Comparison of ENCODE assay signal across 8 cellular contexts in the genomic region with DNA sequence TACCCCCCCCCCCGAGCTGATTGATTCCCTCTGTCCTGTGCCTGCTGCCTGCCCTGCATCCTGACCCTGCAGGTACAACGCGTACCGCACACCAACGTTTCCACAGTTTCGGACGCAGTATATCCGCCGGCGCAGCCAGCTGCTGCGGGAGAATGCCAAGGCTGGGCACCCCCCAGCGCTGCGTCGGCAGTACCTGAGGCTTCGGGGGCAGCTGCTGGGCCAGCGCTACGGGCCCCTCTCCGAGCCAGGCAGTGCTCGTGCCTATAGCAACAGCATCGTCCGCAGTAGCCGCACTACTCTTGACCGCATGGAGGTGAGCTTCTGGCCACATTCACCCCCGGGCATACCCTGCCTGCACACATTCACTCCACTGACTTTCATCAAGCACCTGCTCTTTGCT. TPM values are rescaled to one million over a fixed set of nuclear protein-coding genes. Genes with fewer than 3 reads are reported as not detected.
DNase-seq lines count a peak whose midpoint lies in the region; ATAC-seq and TF ChIP-seq lines count a peak whose summit lies in the region.

No MANE protein-coding gene starts in this region.

- H3K27ac ChIP-seq in ACC112 (ENCODE audit: low read depth, low read length) (peak overlapping the region; percentile 99; the same call in 1 of the 2 replicates), coronary artery (peak overlapping the region; percentile 76 to 99), neural cell (ENCODE audit: low read length) (peak overlapping the region; percentile 97)

- no peaks in the 10 kb centered on the region for H3K36me3 ChIP-seq in ACC112 (ENCODE audit: insufficient read depth, low read length)
- no peaks in the 10 kb centered on the region for H3K36me3 ChIP-seq in Loucy (ENCODE audit: insufficient read depth, low read length)
- H3K36me3 ChIP-seq in neural cell (ENCODE audit: insufficient read depth, low read length): no peaks in the 10 kb centered on the region

- H2AFZ ChIP-seq in ACC112 (ENCODE audit: low read length, unreplicated experiment) (no peak overlapping the region), Loucy (ENCODE audit: low read length) (no peak overlapping the region), neural cell (ENCODE audit: low read depth, low read length) (no peak overlapping the region)

- TF ChIP-seq CTCF in Loucy (conservative IDR thresholded peaks at IDR 0.05; ENCODE audit: low read length) (no peak), coronary artery (IDR thresholded peaks at IDR 0.05) (no peak), neural cell (IDR thresholded peaks at IDR 0.05; ENCODE audit: poor library complexity, severe bottlenecking) (no peak), omental fat pad (IDR thresholded peaks at IDR 0.05) (no peak)

- H3K9me3 ChIP-seq in Loucy (ENCODE audit: insufficient read depth, low read depth, low read length) (no peaks in the 10 kb centered on the region), neural cell (ENCODE audit: low read length) (no peaks in the 10 kb centered on the region)

- H3K9ac ChIP-seq in Loucy (ENCODE audit: low read depth, low read length, poor library complexity, severe bottlenecking): peak overlapping the region; percentile 91
- peak overlapping the region; percentile 96 for H3K9ac ChIP-seq in neural cell (ENCODE audit: low read length)

- no peak for ATAC-seq in omental fat pad (ENCODE audit: low FRiP score)

- H4K20me1 ChIP-seq in Loucy (ENCODE audit: insufficient read depth, low read length, poor library complexity, severe bottlenecking) (no peaks in the 10 kb centered on the region), neural cell (ENCODE audit: insufficient read depth) (no peaks in the 10 kb centered on the region)

- peak overlapping the region; percentile 92 for H3K4me3 ChIP-seq in ACC112 (ENCODE audit: low read depth, low read length)
- H3K4me3 ChIP-seq in Loucy (ENCODE audit: low read length, poor library complexity, severe bottlenecking): peak overlapping the region; percentile 96
- H3K4me3 ChIP-seq in coronary artery: peak overlapping the region; percentile 74
- H3K4me3 ChIP-seq in neural cell (ENCODE audit: low read length): peak overlapping the region; percentile 89

- no peak for TF ChIP-seq EP300 in neural cell (conservative IDR thresholded peaks at IDR 0.05; ENCODE audit: poor library complexity, severe bottlenecking)

- peaks cover 10% of the 10 kb centered on the region for H3K79me2 ChIP-seq in ACC112 (ENCODE audit: control insufficient read depth, insufficient read depth, low read length, unreplicated experiment)
- 0 out of 2 replicates have a peak, but pooled peaks cover 3% of the 10 kb centered on the region for H3K79me2 ChIP-seq in Loucy (ENCODE audit: insufficient read depth, low read length)
- H3K79me2 ChIP-seq in neural cell (replicated peaks; ENCODE audit: insufficient read depth, low read length): no peaks in the 10 kb centered on the region

- H3K9me2 ChIP-seq in Loucy (replicated peaks; ENCODE audit: low read depth, low read length) (no peaks in the 10 kb centered on the region), neural cell (ENCODE audit: insufficient read depth, low read length) (no peaks in the 10 kb centered on the region)

- no peaks in the 10 kb centered on the region for H3K27me3 ChIP-seq in ACC112 (ENCODE audit: insufficient read depth, low read length)
- H3K27me3 ChIP-seq in Loucy (ENCODE audit: insufficient read depth, low read length, poor library complexity, severe bottlenecking): no peaks in the 10 kb centered on the region
- H3K27me3 ChIP-seq in neural cell (ENCODE audit: insufficient read depth, low read depth, low read length): no peaks in the 10 kb centered on the region

- peak overlapping the region; percentile 78 for H3K4me2 ChIP-seq in Loucy (ENCODE audit: low read depth, low read length, poor library complexity, severe bottlenecking)
- peak overlapping the region; percentile 35 for H3K4me2 ChIP-seq in neural cell (ENCODE audit: low read length)

- no peak for TF ChIP-seq RAD21 in neural cell (conservative IDR thresholded peaks at IDR 0.05)

- DNase-seq in coronary artery (ENCODE audit: low spot score): no peak
- DNase-seq in omental fat pad (ENCODE audit: low spot score): no peak
- DNase-seq in NCI-H2196 treated with DMSO at 0.1 percent for 48 hours (lab: John Stamatoyannopoulos, UW; ENCODE audit: unreplicated experiment): no peak
- DNase-seq in GOT3 (lab: John Stamatoyannopoulos, UW): no peak
- no peak for DNase-seq in stimulated activated CD4-positive, alpha-beta T cell treated with anti-CD3 and anti-CD28 coated beads, Interleukin-4, amount 100 ng/mL, for 24 hours

- H3F3A ChIP-seq in Loucy (ENCODE audit: low read depth): no peaks in the 10 kb centered on the region
- H3F3A ChIP-seq in neural cell (ENCODE audit: insufficient read depth, low read length, poor library complexity, severe bottlenecking): no peaks in the 10 kb centered on the region

- H3K4me1 ChIP-seq in ACC112 (ENCODE audit: control insufficient read depth, insufficient read depth, low read length, unreplicated experiment): peaks cover 7% of the 10 kb centered on the region
- H3K4me1 ChIP-seq in Loucy (ENCODE audit: insufficient read depth, low read length, poor library complexity, severe bottlenecking): peaks cover 4% of the 10 kb centered on the region

TF ChIP-seq in neural cell, 6 proteins besides CTCF, POLR2A, EP300 and RAD21:
- TF ChIP-seq EZH2 (IDR thresholded peaks at IDR 0.05; ENCODE audit: borderline replicate concordance, insufficient read depth, low read length, poor library complexity, severe bottlenecking): no peak
- TF ChIP-seq MXI1 (conservative IDR thresholded peaks at IDR 0.05; ENCODE audit: poor library complexity, severe bottlenecking): no peak
- TF ChIP-seq, protein P1, sequence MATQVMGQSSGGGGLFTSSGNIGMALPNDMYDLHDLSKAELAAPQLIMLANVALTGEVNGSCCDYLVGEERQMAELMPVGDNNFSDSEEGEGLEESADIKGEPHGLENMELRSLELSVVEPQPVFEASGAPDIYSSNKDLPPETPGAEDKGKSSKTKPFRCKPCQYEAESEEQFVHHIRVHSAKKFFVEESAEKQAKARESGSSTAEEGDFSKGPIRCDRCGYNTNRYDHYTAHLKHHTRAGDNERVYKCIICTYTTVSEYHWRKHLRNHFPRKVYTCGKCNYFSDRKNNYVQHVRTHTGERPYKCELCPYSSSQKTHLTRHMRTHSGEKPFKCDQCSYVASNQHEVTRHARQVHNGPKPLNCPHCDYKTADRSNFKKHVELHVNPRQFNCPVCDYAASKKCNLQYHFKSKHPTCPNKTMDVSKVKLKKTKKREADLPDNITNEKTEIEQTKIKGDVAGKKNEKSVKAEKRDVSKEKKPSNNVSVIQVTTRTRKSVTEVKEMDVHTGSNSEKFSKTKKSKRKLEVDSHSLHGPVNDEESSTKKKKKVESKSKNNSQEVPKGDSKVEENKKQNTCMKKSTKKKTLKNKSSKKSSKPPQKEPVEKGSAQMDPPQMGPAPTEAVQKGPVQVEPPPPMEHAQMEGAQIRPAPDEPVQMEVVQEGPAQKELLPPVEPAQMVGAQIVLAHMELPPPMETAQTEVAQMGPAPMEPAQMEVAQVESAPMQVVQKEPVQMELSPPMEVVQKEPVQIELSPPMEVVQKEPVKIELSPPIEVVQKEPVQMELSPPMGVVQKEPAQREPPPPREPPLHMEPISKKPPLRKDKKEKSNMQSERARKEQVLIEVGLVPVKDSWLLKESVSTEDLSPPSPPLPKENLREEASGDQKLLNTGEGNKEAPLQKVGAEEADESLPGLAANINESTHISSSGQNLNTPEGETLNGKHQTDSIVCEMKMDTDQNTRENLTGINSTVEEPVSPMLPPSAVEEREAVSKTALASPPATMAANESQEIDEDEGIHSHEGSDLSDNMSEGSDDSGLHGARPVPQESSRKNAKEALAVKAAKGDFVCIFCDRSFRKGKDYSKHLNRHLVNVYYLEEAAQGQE (IDR thresholded peaks at IDR 0.05; ENCODE audit: borderline replicate concordance): no peak
- no peak for TF ChIP-seq TAF1 (IDR thresholded peaks at IDR 0.05; ENCODE audit: low read depth)
- no peak for TF ChIP-seq SMC3 (conservative IDR thresholded peaks at IDR 0.05; ENCODE audit: poor library complexity)
- TF ChIP-seq POLR2AphosphoS5 (IDR thresholded peaks at IDR 0.05): no peak
TF ChIP-seq in neural cell: peak in this region for 0.

RNA-seq across cellular contexts. Expression of gene WDR13, which starts 1.4 kb away (rescaled TPM):
- polyA plus RNA-seq in neural cell: 210 and 217 TPM in 2 replicates
- 110 and 126 TPM in 2 replicates for polyA minus RNA-seq in neural cell
- 100 to 1,000 TPM in 3 of 4 donors, 10 to 100 TPM in 1; 95.4 to 149 (median 126) TPM for total RNA-seq in omental fat pad

RNA-seq across cellular contexts. Expression of gene RBM3, which starts 24.4 kb away (rescaled TPM):
- 327 and 378 TPM in 2 replicates for polyA plus RNA-seq in neural cell
- polyA minus RNA-seq in neural cell: 144 and 147 TPM in 2 replicates
- total RNA-seq in omental fat pad: 100 to 1,000 TPM; 151 to 280 (median 263) TPM

RNA-seq across cellular contexts. Expression of gene TBC1D25, which starts 59.1 kb away (rescaled TPM):
- polyA plus RNA-seq in neural cell: 4.5 and 7.3 TPM in 2 replicates
- 8.8 and 11.8 TPM in 2 replicates for polyA minus RNA-seq in neural cell
- total RNA-seq in omental fat pad: 10 to 100 TPM in 3 of 4 donors, 1 to 10 TPM in 1; 8.7 to 15.4 (median 13.2) TPM
